ENCODE assay signal across 8 cellular contexts in genomic region chr4:37793562-37793961, GRCh38. TPM values are rescaled to one million over a fixed set of nuclear protein-coding genes. Genes with fewer than 3 reads are reported as not detected.
DNase-seq lines count a peak whose midpoint lies in the region; ATAC-seq and TF ChIP-seq lines count a peak whose summit lies in the region.

No MANE protein-coding gene starts in this region.

- DNase-seq in DMS53 treated with DMSO at 0.1 percent for 48 hours (lab: John Stamatoyannopoulos, UW; ENCODE audit: unreplicated experiment) (peak; percentile 39), IMR-90 (peak; percentile 7), amniotic epithelial cell (ENCODE audit: low read depth) (peak; percentile 14), left colon (no peak), kidney glomerular epithelial cell (lab: John Stamatoyannopoulos, UW) (no peak)

- H3K27ac ChIP-seq in IMR-90 (ENCODE audit: insufficient read depth, low read length) = no peak overlapping the region

- no peak overlapping the region for H3K4me3 ChIP-seq in IMR-90 (ENCODE audit: insufficient read depth, low read depth, low read length)

- H3K36me3 ChIP-seq in IMR-90 (ENCODE audit: control insufficient read depth, insufficient read depth, low read length) = no peaks in the 10 kb centered on the region

- no peak overlapping the region for H2AFZ ChIP-seq in IMR-90 (replicated peaks; ENCODE audit: low read length, poor library complexity)

- no peak overlapping the region for H4K8ac ChIP-seq in IMR-90 (ENCODE audit: low read depth in 2 of 2, low read length in 2 of 2)

- in situ Hi-C loops in IMR-90 (cut with MboI; ENCODE audit: low sequenced_read_pairs) = no loop called here

- H4K20me1 ChIP-seq in IMR-90 (ENCODE audit: insufficient read depth, low read length) = no peaks in the 10 kb centered on the region

- TF ChIP-seq CTCF in IMR-90 (conservative IDR thresholded peaks at IDR 0.05; ENCODE audit: low read depth, low read length) = peak; percentile 59

- H2BK15ac ChIP-seq in IMR-90 (ENCODE audit: low read depth, low read length) = no peak overlapping the region

- no peak overlapping the region for H4K5ac ChIP-seq in IMR-90 (ENCODE audit: low read depth, low read length)

- H2BK20ac ChIP-seq in IMR-90 (ENCODE audit: low read depth, low read length) = no peak overlapping the region

- no peaks in the 10 kb centered on the region for H3K4me1 ChIP-seq in IMR-90 (ENCODE audit: control insufficient read depth, insufficient read depth, low read length)

- H2AK9ac ChIP-seq in IMR-90 (replicated peaks; ENCODE audit: low read depth, low read length, poor library complexity) = no peak overlapping the region

- H3K18ac ChIP-seq in IMR-90 (ENCODE audit: low read depth, low read length) = no peak overlapping the region

- no TSS peak for BruUV-seq in IMR-90 (replicated peaks; lab: Mats Ljungman, UMichigan)

- H3K4ac ChIP-seq in IMR-90 (ENCODE audit: low read depth, low read length) = no peak overlapping the region

- H3K27me3 ChIP-seq in IMR-90 (ENCODE audit: control insufficient read depth, insufficient read depth, low read length) = peaks cover 10% of the 10 kb centered on the region

- no peak overlapping the region for H2BK120ac ChIP-seq in IMR-90 (ENCODE audit: low read depth, low read length)

- no peak overlapping the region for H3K4me2 ChIP-seq in IMR-90 (ENCODE audit: low read depth, low read length)

- TF ChIP-seq POLR2A in IMR-90 (IDR thresholded peaks at IDR 0.05; ENCODE audit: low read depth, low read length) = no peak

- CTCF ChIA-PET in IMR-90 (lab: Yijun Ruan, JAX) = interaction anchor here (1.5 to 1.9 kb wide), 2 partner anchors 191 to 192 kb away, joined by 4 to 8 read pairs; no protein-coding TSS in a partner anchor

- ATAC-seq in IMR-90 (ENCODE audit: low read depth) (peak; percentile 81), left colon (peak; percentile 76), HG03045 (IDR thresholded peaks at IDR 0.05; ENCODE audit: unreplicated experiment) (no peak), GM19324 (IDR thresholded peaks at IDR 0.05; ENCODE audit: low FRiP score, unreplicated experiment) (no peak), GM18858 (IDR thresholded peaks at IDR 0.05; ENCODE audit: unreplicated experiment) (no peak)

- no peak overlapping the region for H3K23ac ChIP-seq in IMR-90 (ENCODE audit: low read depth, low read length)

- dilution Hi-C loops in IMR-90 (cut with HindIII; ENCODE audit: low sequenced_read_pairs, unreplicated experiment) = no loop called here

- H4K91ac ChIP-seq in IMR-90 (ENCODE audit: insufficient read depth, low read depth, low read length) = no peak overlapping the region

- no peak overlapping the region for H3K9ac ChIP-seq in IMR-90 (ENCODE audit: low read depth, low read length)

- no peak overlapping the region for H2BK5ac ChIP-seq in IMR-90 (ENCODE audit: low read depth, low read length, poor library complexity, severe bottlenecking)

- no peak overlapping the region for H2AK5ac ChIP-seq in IMR-90 (ENCODE audit: low read depth, low read length)

- no peaks in the 10 kb centered on the region for H3K9me3 ChIP-seq in IMR-90 (ENCODE audit: control insufficient read depth, insufficient read depth, low read length)

- peak; percentile 74 for TF ChIP-seq RAD21 in IMR-90 (IDR thresholded peaks at IDR 0.05; ENCODE audit: low read length)

- H3K56ac ChIP-seq in IMR-90 (ENCODE audit: extremely low read depth, insufficient read depth, low read length) = no peak overlapping the region

- no peaks in the 10 kb centered on the region for H3K79me1 ChIP-seq in IMR-90 (ENCODE audit: low read depth in 1 of 2, low read length in 2 of 2)

- no peaks in the 10 kb centered on the region for H3K9me1 ChIP-seq in IMR-90 (ENCODE audit: insufficient read depth, low read length)

- no peak overlapping the region for H3K14ac ChIP-seq in IMR-90 (replicated peaks; ENCODE audit: low read depth, low read length)

- POLR2A ChIA-PET in IMR-90 (lab: Charles Lee; ENCODE audit: unreplicated experiment) = no interaction called here

- intact Hi-C loops in IMR-90 (cut with micrococcal nuclease) (loop anchor here (1.0 to 5.0 kb wide), 2 partner anchors 190 to 341 kb away; a partner anchor contains a TSS), left colon (cut with DNase I, micrococcal nuclease) (loop anchor here in 1 of 2 donors (5.0 kb wide), 1 partner anchor 196 kb away; no protein-coding TSS in a partner anchor)

TF ChIP-seq in IMR-90, 13 proteins besides CTCF, POLR2A, EP300 and RAD21:
- TF ChIP-seq RFX5 (IDR thresholded peaks at IDR 0.05; ENCODE audit: low read depth, low read length) = no peak
- no peak for TF ChIP-seq CHD1 (IDR thresholded peaks at IDR 0.05; ENCODE audit: low read depth, low read length)
- TF ChIP-seq SMC3 (IDR thresholded peaks at IDR 0.05; ENCODE audit: low read depth, low read length) = peak; percentile 43

RNA-seq across cellular contexts. Expression of gene PGM2, which starts 32.9 kb away (rescaled TPM):
- total RNA-seq in IMR-90 (2012; rRNA removed) (26.2 and 32.2 TPM in 2 replicates), left colon (10 to 100 TPM; 28.2 to 29.8 TPM)
- 15.5 and 18.7 TPM in 2 replicates for polyA plus RNA-seq in IMR-90 (2012; rRNA removed)
- polyA plus RNA-seq in IMR-90 (2012; cell fraction: cytosol; rRNA removed) = 12.9 and 30.1 TPM in 2 replicates
- 9.0 and 20.7 TPM in 2 replicates for polyA plus RNA-seq in IMR-90 (2012; cell fraction: nucleus; rRNA removed; ENCODE audit: low replicate concordance)

Comparison
In these comparisons a context has a peak if more than half of its experiments do, and no peak if none do; other contexts are left out.
1. DNase-seq: peak in DMS53 treated with DMSO at 0.1 percent for 48 hours (single experiment), IMR-90 (single experiment) and amniotic epithelial cell (single experiment); none in left colon (0 of 2) and kidney glomerular epithelial cell (single experiment).
2. ATAC-seq: peak in IMR-90 (single experiment) and left colon (single experiment); none in HG03045 (single experiment), GM19324 (single experiment) and GM18858 (single experiment).